Comparison of ENCODE assay signal across 18 cellular contexts in the genomic region with DNA sequence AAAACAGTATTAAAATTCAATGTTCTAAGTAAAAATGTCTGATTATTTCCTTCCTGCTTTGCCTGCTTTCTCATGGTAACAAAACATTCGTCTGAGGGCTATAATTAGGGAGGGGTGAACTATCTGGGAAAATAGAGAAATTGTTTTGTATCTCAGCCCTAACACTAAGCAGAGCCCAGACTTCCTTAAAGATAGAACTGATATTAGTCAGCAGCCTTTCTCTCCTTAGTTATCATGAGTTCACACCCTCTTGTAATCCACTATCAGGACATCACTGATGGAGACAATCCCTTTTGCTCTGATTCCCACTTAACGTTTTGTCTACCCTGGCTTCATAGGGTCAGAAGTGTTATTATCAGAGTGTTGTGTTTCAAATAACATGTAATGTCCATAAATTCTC.
"Had no signal": no experiment of that assay in that cellular context is flagged by ENCODE, and none has a peak within 500 bp of the region (broad histone marks: within the 10 kb centered on the region; RNA-seq: fewer than 3 reads in every experiment).

No MANE protein-coding gene starts in this region.

- H3K36me3 ChIP-seq: heart right ventricle, left lung, sigmoid colon, suprapubic skin had no signal

- H3K9me3 Mint-ChIP-seq: activated CD8-positive, alpha-beta T cell treated with anti-CD3 and anti-CD28 coated beads for 36 hours; activated naive CD8-positive, alpha-beta T cell treated with anti-CD3 and anti-CD28 coated beads, Interleukin-2, amount 50 U/mL, for 24 hours had no signal

- H3K4me1 ChIP-seq: heart right ventricle, left lung, sigmoid colon, suprapubic skin had no signal

- H3K27me3 Mint-ChIP-seq: type B pancreatic cell had no signal

- FAIRE-seq: colon, frontal cortex, keratinocyte had no signal

- DNase-seq: activated CD4-positive, alpha-beta T cell treated with anti-CD3 and anti-CD28 coated beads for 1 hour; activated CD8-positive, alpha-beta memory T cell treated with anti-CD3 and anti-CD28 coated beads, Interleukin-2, amount 50 U/mL, for 48 hours; activated CD8-positive, alpha-beta T cell treated with anti-CD3 and anti-CD28 coated beads for 36 hours; activated naive CD4-positive, alpha-beta T cell treated with Interleukin-2 at 50 U/mL for 16 hours; activated naive CD8-positive, alpha-beta T cell treated with anti-CD3 and anti-CD28 coated beads, Interleukin-2, amount 50 U/mL, for 24 hours; heart right ventricle; left lung; mesenchymal stem cell; sigmoid colon; stimulated activated CD4-positive, alpha-beta T cell treated with anti-CD3 and anti-CD28 coated beads, Interleukin-12 subunit alpha, Interleukin-12 subunit beta, amount 100 ng/mL, for 4 hours; stimulated activated naive CD4-positive, alpha-beta T cell; T-helper 2 cell had no signal

- H3K27ac ChIP-seq: heart right ventricle, left lung, sigmoid colon, suprapubic skin had no signal

- H3K4me1 Mint-ChIP-seq: activated naive CD8-positive, alpha-beta T cell treated with anti-CD3 and anti-CD28 coated beads, Interleukin-2, amount 50 U/mL, for 24 hours; neural crest cell had no signal

- H3K4me3 Mint-ChIP-seq: activated CD8-positive, alpha-beta T cell treated with anti-CD3 and anti-CD28 coated beads for 36 hours; activated naive CD8-positive, alpha-beta T cell treated with anti-CD3 and anti-CD28 coated beads, Interleukin-2, amount 50 U/mL, for 24 hours; neural crest cell; type B pancreatic cell had no signal

- H3K27ac Mint-ChIP-seq: activated CD8-positive, alpha-beta T cell treated with anti-CD3 and anti-CD28 coated beads for 36 hours; activated naive CD8-positive, alpha-beta T cell treated with anti-CD3 and anti-CD28 coated beads, Interleukin-2, amount 50 U/mL, for 24 hours; type B pancreatic cell had no signal

- ATAC-seq: activated CD8-positive, alpha-beta T cell treated with anti-CD3 and anti-CD28 coated beads for 36 hours; activated naive CD8-positive, alpha-beta T cell treated with anti-CD3 and anti-CD28 coated beads, Interleukin-2, amount 50 U/mL, for 24 hours; heart right ventricle; left lung had no signal

- H3K27me3 ChIP-seq: heart right ventricle, left lung, sigmoid colon, suprapubic skin had no signal

- H3K36me3 Mint-ChIP-seq: type B pancreatic cell had no signal

- H3K4me3 ChIP-seq: heart right ventricle, left lung, sigmoid colon, suprapubic skin had no signal

- H3K9me3 ChIP-seq: heart right ventricle, left lung, sigmoid colon, suprapubic skin had no signal
